In genomic region chr12:131928080-131928764, GRCh38 we compare ENCODE assay signal across 1 cellular context.
TF ChIP-seq lines count a peak whose summit lies in the region.

No MANE protein-coding gene starts in this region.

TF ChIP-seq in K562, 482 proteins besides CTCF, POLR2A, EP300 and RAD21 (continued from another document and continues in another):
- TF ChIP-seq ZNF263 (CRISPR knock-in tag; IDR thresholded peaks at IDR 0.05; ENCODE audit: borderline replicate concordance) (no peak), NCOA2 (IDR thresholded peaks at IDR 0.05; ENCODE audit: partially characterized antibody in 2 of 2) (no peak), U2AF1 (optimal IDR thresholded peaks at IDR 0.05; ENCODE audit: low read depth, low read length) (no peak), CGGBP1 (CRISPR knock-in tag; IDR thresholded peaks at IDR 0.05) (no peak), ZKSCAN8 (CRISPR knock-in tag; IDR thresholded peaks at IDR 0.05) (no peak), ZBED1 (IDR thresholded peaks at IDR 0.05) (no peak), ARID3A (IDR thresholded peaks at IDR 0.05; ENCODE audit: borderline replicate concordance, low read depth, low read length) (no peak), ZHX1 (conservative IDR thresholded peaks at IDR 0.05; ENCODE audit: low read length) (no peak), DMBX1 (CRISPR knock-in tag; IDR thresholded peaks at IDR 0.05; ENCODE audit: borderline replicate concordance) (no peak), NKRF (IDR thresholded peaks at IDR 0.05; ENCODE audit: borderline replicate concordance) (peak; percentile 23; the same call in 1 of the 2 replicates), MAFG (tag; conservative IDR thresholded peaks at IDR 0.05) (no peak), BHLHE40 (IDR thresholded peaks at IDR 0.05; ENCODE audit: low read length) (no peak), POLR2G (IDR thresholded peaks at IDR 0.05; ENCODE audit: low read depth, low read length) (no peak), RFX5 (IDR thresholded peaks at IDR 0.05; ENCODE audit: low read depth, low read length) (no peak), ZNF121 (CRISPR knock-in tag; conservative IDR thresholded peaks at IDR 0.05) (no peak), CEBPB (tag; IDR thresholded peaks at IDR 0.05) (no peak), SRSF9 (IDR thresholded peaks at IDR 0.05; ENCODE audit: borderline replicate concordance, low read depth, low read length) (no peak), MYBL2 (IDR thresholded peaks at IDR 0.05; ENCODE audit: low read depth) (no peak), MYBL2 (CRISPR knock-in tag; IDR thresholded peaks at IDR 0.05; ENCODE audit: borderline replicate concordance) (no peak), ZNF75A (CRISPR knock-in tag; IDR thresholded peaks at IDR 0.05) (no peak), PML (IDR thresholded peaks at IDR 0.05; ENCODE audit: low read length) (no peak), TAF15 (IDR thresholded peaks at IDR 0.05; ENCODE audit: low read depth, low read length) (no peak), CCAR2 (IDR thresholded peaks at IDR 0.05; ENCODE audit: low read depth, low read length) (no peak), ZNF175 (CRISPR knock-in tag; IDR thresholded peaks at IDR 0.05; ENCODE audit: low read depth) (peak; percentile 41; the same call in 1 of the 2 replicates), XRCC3 (IDR thresholded peaks at IDR 0.05) (no peak), RBFOX2 (IDR thresholded peaks at IDR 0.05; ENCODE audit: low read depth, low read length) (no peak), TGIF2 (CRISPR knock-in tag; IDR thresholded peaks at IDR 0.05) (no peak), RFX7 (CRISPR knock-in tag; IDR thresholded peaks at IDR 0.05) (no peak), IRF9 (tag; IDR thresholded peaks at IDR 0.05) (no peak), ZC3H8 (IDR thresholded peaks at IDR 0.05) (no peak), HMG20B (CRISPR knock-in tag; IDR thresholded peaks at IDR 0.05) (no peak), FOXP1 (CRISPR knock-in tag; IDR thresholded peaks at IDR 0.05) (no peak), CHAMP1 (IDR thresholded peaks at IDR 0.05) (no peak), SIN3A (IDR thresholded peaks at IDR 0.05; ENCODE audit: borderline replicate concordance in 2 of 2, control insufficient read depth in 1 of 2, low read depth in 2 of 2, low read length in 2 of 2) (no peak), CLOCK (CRISPR knock-in tag; IDR thresholded peaks at IDR 0.05; ENCODE audit: borderline replicate concordance) (no peak), SP1 (CRISPR knock-in tag; IDR thresholded peaks at IDR 0.05) (no peak; the same call in 1 of the 2 replicates), SMAD1 (IDR thresholded peaks at IDR 0.05; ENCODE audit: low read depth, low read length, partially characterized antibody) (no peak), EHMT2 (IDR thresholded peaks at IDR 0.05) (no peak), CBFB (CRISPR knock-in tag; IDR thresholded peaks at IDR 0.05) (no peak), ZNF140 (CRISPR knock-in tag; IDR thresholded peaks at IDR 0.05) (no peak), GABPB2 (CRISPR knock-in tag; conservative IDR thresholded peaks at IDR 0.05) (no peak), CBFA2T2 (conservative IDR thresholded peaks at IDR 0.05) (no peak), KDM5B (IDR thresholded peaks at IDR 0.05; ENCODE audit: insufficient replicate concordance, low read depth, low read length) (no peak), HMGN3 (IDR thresholded peaks at IDR 0.05; ENCODE audit: borderline replicate concordance, extremely low read depth, insufficient read length, low read depth, low read length) (no peak), SRSF7 (optimal IDR thresholded peaks at IDR 0.05; ENCODE audit: low read depth, low read length) (no peak), E2F5 (CRISPR knock-in tag; IDR thresholded peaks at IDR 0.05) (0 out of 2 replicates have a peak, but pooled peaks have one; percentile 10), NCOR1 (IDR thresholded peaks at IDR 0.05) (no peak), STAG1 (CRISPR knock-in tag; IDR thresholded peaks at IDR 0.05; ENCODE audit: borderline replicate concordance) (no peak), SLC30A9 (CRISPR knock-in tag; IDR thresholded peaks at IDR 0.05) (no peak), BCOR (IDR thresholded peaks at IDR 0.05) (peak; percentile 54; the same call in 1 of the 2 replicates), POLR3A (IDR thresholded peaks at IDR 0.05; ENCODE audit: borderline replicate concordance, extremely low read depth, insufficient read depth, insufficient read length) (no peak), SIRT6 (IDR thresholded peaks at IDR 0.05; ENCODE audit: low read depth, low read length) (no peak), AFF1 (IDR thresholded peaks at IDR 0.05; ENCODE audit: low read depth in 1 of 2, partially characterized antibody in 2 of 2) (no peak), ZNF212 (CRISPR knock-in tag; IDR thresholded peaks at IDR 0.05) (no peak), TARDBP (IDR thresholded peaks at IDR 0.05) (no peak)
